In genomic region chr1:159067699-159068621, GRCh38 we compare ENCODE assay signal across 9 cellular contexts. TPM values are rescaled to one million over a fixed set of nuclear protein-coding genes. Genes with fewer than 3 reads are reported as not detected.
DNase-seq lines count a peak whose midpoint lies in the region; ATAC-seq and TF ChIP-seq lines count a peak whose summit lies in the region.
"Had no signal": no experiment of that assay in that cellular context is flagged by ENCODE, and none has a peak within 500 bp of the region (broad histone marks: within the 10 kb centered on the region; RNA-seq: fewer than 3 reads in every experiment).

No MANE protein-coding gene starts in this region.

- H3K27me3 Mint-ChIP-seq in dendritic cell treated with granulocyte-macrophage colony-stimulating factor and Interleukin-4, amounts not matched to agents 40 ng/mL and 50 ng/mL, for 4 days: no peaks in the 10 kb centered on the region

- H3K4me1 ChIP-seq in transverse colon: no peaks in the 10 kb centered on the region

- peak; percentile 35 for TF ChIP-seq POLR2A in transverse colon (IDR thresholded peaks at IDR 0.05)

- H3K36me3 Mint-ChIP-seq in dendritic cell treated with granulocyte-macrophage colony-stimulating factor and Interleukin-4, amounts not matched to agents 40 ng/mL and 50 ng/mL, for 4 days (ENCODE audit: low read depth): no peaks in the 10 kb centered on the region

- H3K4me1 Mint-ChIP-seq in dendritic cell treated with granulocyte-macrophage colony-stimulating factor and Interleukin-4, amounts not matched to agents 40 ng/mL and 50 ng/mL, for 4 days (ENCODE audit: low read depth): peaks cover 43% of the 10 kb centered on the region

- no peak overlapping the region for H3K4me3 ChIP-seq in transverse colon

- peak; percentile 88 for ATAC-seq in GM18502 (IDR thresholded peaks at IDR 0.05; ENCODE audit: poor library complexity, unreplicated experiment)
- ATAC-seq in GM21576 (IDR thresholded peaks at IDR 0.05; ENCODE audit: unreplicated experiment): peak; percentile 79

- no peaks in the 10 kb centered on the region for H3K9me3 Mint-ChIP-seq in dendritic cell treated with granulocyte-macrophage colony-stimulating factor and Interleukin-4, amounts not matched to agents 40 ng/mL and 50 ng/mL, for 4 days

- in situ Hi-C loops in transverse colon (cut with MboI; ENCODE audit: low pct_ligation_motif_present in 1 of 4, low pct_unique_long_range_greater_than_20kb in 1 of 4, low sequenced_read_pairs in 3 of 4): loop anchor here in 1 of 4 donors (25.0 kb wide), 1 partner anchor 856 kb away; no protein-coding TSS in a partner anchor

- DNase-seq in KG1 (lab: John Stamatoyannopoulos, UW) (peak; percentile 9), transverse colon (no peak), NCI-H774 (lab: John Stamatoyannopoulos, UW) (no peak), NCI-H510A treated with DMSO at 0.1 percent for 48 hours (lab: John Stamatoyannopoulos, UW) (no peak), NCI-H1417 treated with DMSO at 0.1 percent for 48 hours (lab: John Stamatoyannopoulos, UW) (no peak)

- H3K9me3 ChIP-seq in transverse colon: no peaks in the 10 kb centered on the region

- peak overlapping the region; percentile 91 for H3K27ac Mint-ChIP-seq in dendritic cell treated with granulocyte-macrophage colony-stimulating factor and Interleukin-4, amounts not matched to agents 40 ng/mL and 50 ng/mL, for 4 days

- no peak for TF ChIP-seq EP300 in transverse colon (IDR thresholded peaks at IDR 0.05; ENCODE audit: low read depth)

- H3K36me3 ChIP-seq in transverse colon: no peaks in the 10 kb centered on the region

- peak overlapping the region; percentile 31 to 72 (median 46) for H3K27ac ChIP-seq in transverse colon

- peak overlapping the region; percentile 32 for H3K4me3 Mint-ChIP-seq in dendritic cell treated with granulocyte-macrophage colony-stimulating factor and Interleukin-4, amounts not matched to agents 40 ng/mL and 50 ng/mL, for 4 days

- intact Hi-C loops in dendritic cell treated with granulocyte-macrophage colony-stimulating factor and Interleukin-4, amounts not matched to agents 40 ng/mL and 50 ng/mL, for 4 days (cut with micrococcal nuclease): loop anchor here (1.0 to 5.0 kb wide), 2 partner anchors 51 to 562 kb away; no protein-coding TSS in a partner anchor
- intact Hi-C loops in transverse colon (cut with DNase I; ENCODE audit: low total_unique reads): no loop called here

- H3K27me3 ChIP-seq in transverse colon: no peaks in the 10 kb centered on the region

- no peak for TF ChIP-seq CTCF in transverse colon (IDR thresholded peaks at IDR 0.05)

- WGBS in transverse colon (ENCODE audit: low coverage in 1 of 2), 2 donors: 39 to 40% methylated on average over 4 to 6 of the region's 6 CpGs

RNA-seq across cellular contexts. Expression of gene AIM2, which starts 8.6 kb away (rescaled TPM):
- total RNA-seq in transverse colon: 10 to 100 TPM in 1 of 4 donors, 1 to 10 TPM in 1, not detected in 2; 6.0 to 10.3 TPM
- total RNA-seq: LHCN-M2 had no signal

RNA-seq across cellular contexts. Expression of gene IFI16, which starts 58.3 kb away (rescaled TPM):
- 10 to 100 TPM; 11.1 to 36.5 (median 17.9) TPM for total RNA-seq in transverse colon
